Comparison of ENCODE assay signal across 14 cellular contexts in the genomic region with DNA sequence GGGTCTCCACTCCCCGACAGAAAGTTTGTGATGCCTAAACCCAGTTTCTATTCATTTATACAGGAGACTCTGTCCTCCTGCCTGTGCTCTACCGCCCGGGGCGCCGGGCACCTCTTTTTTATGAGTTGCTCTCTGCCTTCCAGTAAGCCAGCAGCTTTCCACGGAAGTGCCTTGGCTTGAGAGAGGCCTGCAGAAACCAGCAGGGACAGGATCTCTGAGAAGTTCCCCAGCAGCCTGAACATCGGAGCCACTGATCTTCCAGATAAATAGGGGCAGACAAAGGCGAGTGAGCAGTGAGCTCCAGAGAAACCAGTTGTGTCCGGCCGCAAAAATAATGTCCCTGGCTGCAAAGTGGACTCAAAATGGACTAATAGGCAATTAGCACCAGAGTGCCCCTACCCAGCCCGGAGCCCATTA.
DNase-seq lines count a peak whose midpoint lies in the region; ATAC-seq and TF ChIP-seq lines count a peak whose summit lies in the region.
"Had no signal": no experiment of that assay in that cellular context is flagged by ENCODE, and none has a peak within 500 bp of the region (broad histone marks: within the 10 kb centered on the region; RNA-seq: fewer than 3 reads in every experiment).

No MANE protein-coding gene starts in this region.

- H3K9me2 ChIP-seq in neural cell (ENCODE audit: insufficient read depth, low read length): no peaks in the 10 kb centered on the region

- no peaks in the 10 kb centered on the region for H3K79me2 ChIP-seq in neural cell (replicated peaks; ENCODE audit: insufficient read depth, low read length)

- H3K4me1 ChIP-seq in spleen: no peaks in the 10 kb centered on the region

- DNase-seq in SK-N-DZ (ENCODE audit: low spot score): peak; percentile 56
- DNase-seq in spleen: peak; percentile 13
- DNase-seq in NCI-H446 treated with DMSO at 0.1 percent for 48 hours (lab: John Stamatoyannopoulos, UW): no peak
- no peak for DNase-seq in AG20443 (ENCODE audit: low spot score)
- DNase-seq: CD8-positive, alpha-beta T cell; GF-D8; KG1; NCI-H1048; NCI-H146; SHP77 had no signal

- H3K4me3 ChIP-seq in neural cell (ENCODE audit: low read length) (no peak overlapping the region), spleen (no peak overlapping the region)

- H3K27me3 ChIP-seq in neural cell (ENCODE audit: insufficient read depth, low read depth, low read length): no peaks in the 10 kb centered on the region
- H3K27me3 ChIP-seq in spleen (replicated peaks in 1 of 7): peaks cover 0 to 5% (median 0%) of the 10 kb centered on the region in 7 donors

- no peak overlapping the region for H3K4me2 ChIP-seq in neural cell (ENCODE audit: low read length)

- H2AFZ ChIP-seq in neural cell (ENCODE audit: low read depth, low read length): no peak overlapping the region

- TF ChIP-seq POLR2A in spleen (IDR thresholded peaks at IDR 0.05): no peak

- WGBS in spleen, 5 donors: 83 to 97% (median 92%) methylated on average over 11 of the region's 11 CpGs

- H3K9ac ChIP-seq in neural cell (ENCODE audit: low read length): peak overlapping the region; percentile 20

- TF ChIP-seq EP300 in neural cell (conservative IDR thresholded peaks at IDR 0.05; ENCODE audit: poor library complexity, severe bottlenecking): no peak

- H3F3A ChIP-seq in neural cell (ENCODE audit: insufficient read depth, low read length, poor library complexity, severe bottlenecking): no peaks in the 10 kb centered on the region

- no peaks in the 10 kb centered on the region for H3K9me3 ChIP-seq in neural cell (ENCODE audit: low read length)
- H3K9me3 ChIP-seq in spleen: no peaks in the 10 kb centered on the region

- no peak for TF ChIP-seq RAD21 in neural cell (conservative IDR thresholded peaks at IDR 0.05)

- H3K27ac ChIP-seq in neural cell (ENCODE audit: low read length) (peak overlapping the region; percentile 95), spleen (peak overlapping the region in 3 of 8 donors; percentile 11 to 43 (median 14))

- TF ChIP-seq CTCF in neural cell (IDR thresholded peaks at IDR 0.05; ENCODE audit: poor library complexity, severe bottlenecking) (no peak), spleen (IDR thresholded peaks at IDR 0.05 in 8 of 11, conservative IDR thresholded peaks at IDR 0.05 in 3 of 11) (no peak)

- H4K20me1 ChIP-seq in neural cell (ENCODE audit: insufficient read depth): no peaks in the 10 kb centered on the region

- intact Hi-C loops in spleen (cut with DNase I; ENCODE audit: low total_unique reads): loop anchor here (5.0 kb wide), 1 partner anchor 45 kb away; no protein-coding TSS in a partner anchor

- ATAC-seq in esophagus mucosa: peak; percentile 30
- no peak for ATAC-seq in activated CD4-positive, CD25-positive, alpha-beta regulatory T cell treated with anti-CD3 and anti-CD28 coated beads, Interleukin-2, amount 50 U/mL, for 24 hours
- no peak for ATAC-seq in GM18868 (IDR thresholded peaks at IDR 0.05; ENCODE audit: unreplicated experiment)
- ATAC-seq: CD8-positive, alpha-beta T cell had no signal

- H3K36me3 ChIP-seq in neural cell (ENCODE audit: insufficient read depth, low read length) (no peaks in the 10 kb centered on the region), spleen (no peaks in the 10 kb centered on the region)

TF ChIP-seq in neural cell, 6 proteins besides CTCF, POLR2A, EP300 and RAD21:
- TF ChIP-seq MXI1 (conservative IDR thresholded peaks at IDR 0.05; ENCODE audit: poor library complexity, severe bottlenecking) (no peak), SMC3 (conservative IDR thresholded peaks at IDR 0.05; ENCODE audit: poor library complexity) (no peak), TAF1 (IDR thresholded peaks at IDR 0.05; ENCODE audit: low read depth) (no peak), POLR2AphosphoS5 (IDR thresholded peaks at IDR 0.05) (no peak), EZH2 (IDR thresholded peaks at IDR 0.05; ENCODE audit: borderline replicate concordance, insufficient read depth, low read length, poor library complexity, severe bottlenecking) (no peak)
- TF ChIP-seq, protein P1, sequence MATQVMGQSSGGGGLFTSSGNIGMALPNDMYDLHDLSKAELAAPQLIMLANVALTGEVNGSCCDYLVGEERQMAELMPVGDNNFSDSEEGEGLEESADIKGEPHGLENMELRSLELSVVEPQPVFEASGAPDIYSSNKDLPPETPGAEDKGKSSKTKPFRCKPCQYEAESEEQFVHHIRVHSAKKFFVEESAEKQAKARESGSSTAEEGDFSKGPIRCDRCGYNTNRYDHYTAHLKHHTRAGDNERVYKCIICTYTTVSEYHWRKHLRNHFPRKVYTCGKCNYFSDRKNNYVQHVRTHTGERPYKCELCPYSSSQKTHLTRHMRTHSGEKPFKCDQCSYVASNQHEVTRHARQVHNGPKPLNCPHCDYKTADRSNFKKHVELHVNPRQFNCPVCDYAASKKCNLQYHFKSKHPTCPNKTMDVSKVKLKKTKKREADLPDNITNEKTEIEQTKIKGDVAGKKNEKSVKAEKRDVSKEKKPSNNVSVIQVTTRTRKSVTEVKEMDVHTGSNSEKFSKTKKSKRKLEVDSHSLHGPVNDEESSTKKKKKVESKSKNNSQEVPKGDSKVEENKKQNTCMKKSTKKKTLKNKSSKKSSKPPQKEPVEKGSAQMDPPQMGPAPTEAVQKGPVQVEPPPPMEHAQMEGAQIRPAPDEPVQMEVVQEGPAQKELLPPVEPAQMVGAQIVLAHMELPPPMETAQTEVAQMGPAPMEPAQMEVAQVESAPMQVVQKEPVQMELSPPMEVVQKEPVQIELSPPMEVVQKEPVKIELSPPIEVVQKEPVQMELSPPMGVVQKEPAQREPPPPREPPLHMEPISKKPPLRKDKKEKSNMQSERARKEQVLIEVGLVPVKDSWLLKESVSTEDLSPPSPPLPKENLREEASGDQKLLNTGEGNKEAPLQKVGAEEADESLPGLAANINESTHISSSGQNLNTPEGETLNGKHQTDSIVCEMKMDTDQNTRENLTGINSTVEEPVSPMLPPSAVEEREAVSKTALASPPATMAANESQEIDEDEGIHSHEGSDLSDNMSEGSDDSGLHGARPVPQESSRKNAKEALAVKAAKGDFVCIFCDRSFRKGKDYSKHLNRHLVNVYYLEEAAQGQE (IDR thresholded peaks at IDR 0.05; ENCODE audit: borderline replicate concordance): no peak
TF ChIP-seq in neural cell: peak in this region for 0.

Comparison
In these comparisons a context has a peak if more than half of its experiments do, and no peak if none do; other contexts are left out.
1. DNase-seq: peak in SK-N-DZ (single experiment) and spleen (single experiment); none in NCI-H446 treated with DMSO at 0.1 percent for 48 hours (single experiment) and AG20443 (single experiment).